ENCODE assay signal across 19 cellular contexts in genomic region chr21:36205962-36206361, GRCh38. TPM values are rescaled to one million over a fixed set of nuclear protein-coding genes. Genes with fewer than 3 reads are reported as not detected.
A peak's percentile ranks its signal among the peaks of the same experiment; 100 is the strongest.
DNase-seq lines count a peak whose midpoint lies in the region; ATAC-seq, FAIRE-seq and TF ChIP-seq lines count a peak whose summit lies in the region.
"Had no signal": no experiment of that assay in that cellular context is flagged by ENCODE, and none has a peak within 500 bp of the region (broad histone marks: within the 10 kb centered on the region; RNA-seq: fewer than 3 reads in every experiment).

No MANE protein-coding gene starts in this region.

- no peak for TF ChIP-seq POLR2A in HepG2 (IDR thresholded peaks at IDR 0.05; ENCODE audit: insufficient read depth in 1 of 2, low read depth in 2 of 2, low read length in 2 of 2)
- no peak for TF ChIP-seq POLR2A in right lobe of liver (IDR thresholded peaks at IDR 0.05)

- TF ChIP-seq CTCF in HepG2 (CRISPR knock-in tag; IDR thresholded peaks at IDR 0.05) (no peak), right lobe of liver (IDR thresholded peaks at IDR 0.05) (no peak), osteoblast (IDR thresholded peaks at IDR 0.05; ENCODE audit: extremely low read depth, low read depth, low read length) (no peak), HFFc6 (IDR thresholded peaks at IDR 0.05) (no peak)

- CTCF ChIA-PET in HepG2 (lab: Yijun Ruan, JAX; ENCODE audit: low intra/inter-chr PET ratio, low total read pairs) = no interaction called here

- no peak overlapping the region for H3K27ac Mint-ChIP-seq in HFFc6
- H3K27ac Mint-ChIP-seq: CD8-positive, alpha-beta memory T cell; GM23338; H9; IgD-negative memory B cell had no signal

- in situ Hi-C loops in HepG2 (cut with HindIII; ENCODE audit: extremely low pct_ligation_motif_present, low pct_unique_long_range_greater_than_20kb) = loop anchor here (5.0 kb wide), 1 partner anchor 49 kb away; the partner anchor contains the start of gene DOP1B

- no peaks in the 10 kb centered on the region for H3K9me3 ChIP-seq in HepG2 (ENCODE audit: low read length)
- no peaks in the 10 kb centered on the region for H3K9me3 ChIP-seq in right lobe of liver
- no peaks in the 10 kb centered on the region for H3K9me3 ChIP-seq in adipocyte (ENCODE audit: control insufficient read depth, low read length)
- no peaks in the 10 kb centered on the region for H3K9me3 ChIP-seq in osteoblast (ENCODE audit: low read depth, low read length)
- H3K9me3 ChIP-seq: BLaER1, Caco-2 had no signal

- H3K9ac ChIP-seq in HepG2 (ENCODE audit: insufficient read depth, low read depth, low read length) (no peak overlapping the region), adipocyte (ENCODE audit: low read length) (no peak overlapping the region)
- H3K9ac ChIP-seq: BLaER1, KMS-11 had no signal

- peaks cover 35% of the 10 kb centered on the region for H3K4me1 ChIP-seq in HepG2 (ENCODE audit: insufficient read depth, low read length)
- H3K4me1 ChIP-seq in right lobe of liver = peaks cover 0 to 22% (median 6%) of the 10 kb centered on the region in 4 donors
- H3K4me1 ChIP-seq in adipocyte (ENCODE audit: control insufficient read depth, insufficient read depth, low read length) = peaks cover 38% of the 10 kb centered on the region
- H3K4me1 ChIP-seq in osteoblast (ENCODE audit: insufficient read depth, low read length) = peaks cover 62% of the 10 kb centered on the region
- H3K4me1 ChIP-seq: BLaER1 had no signal

- H3K79me2 ChIP-seq in HepG2 (ENCODE audit: insufficient read depth, low read length) (no peaks in the 10 kb centered on the region), osteoblast (ENCODE audit: insufficient read depth, low read length) (no peaks in the 10 kb centered on the region)

- H3K27me3 ChIP-seq in HepG2 (ENCODE audit: control insufficient read depth in 1 of 2, insufficient read depth in 2 of 2, low read length in 2 of 2) (no peaks in the 10 kb centered on the region), right lobe of liver (no peaks in the 10 kb centered on the region), adipocyte (replicated peaks; ENCODE audit: control insufficient read depth, insufficient read depth, low read length) (no peaks in the 10 kb centered on the region), osteoblast (ENCODE audit: insufficient read depth, low read length) (no peaks in the 10 kb centered on the region)
- H3K27me3 ChIP-seq: BLaER1 had no signal

- intact Hi-C loops in HepG2 (cut with micrococcal nuclease; ENCODE audit: unreplicated experiment) = no loop called here
- intact Hi-C loops in right lobe of liver (cut with DNase I) = loop anchor here (10.0 kb wide), 2 partner anchors 51 to 61 kb away; partner anchors contain the start of gene DOP1B (in 1 of the 2)

- ATAC-seq in HepG2 (no peak), right lobe of liver (no peak), GM21423 (IDR thresholded peaks at IDR 0.05; ENCODE audit: unreplicated experiment) (no peak)
- ATAC-seq: GM12878, GM23338 had no signal

- TF ChIP-seq RAD21 in HepG2 (CRISPR knock-in tag; IDR thresholded peaks at IDR 0.05) = no peak

- H3K4me1 Mint-ChIP-seq in HFFc6 (ENCODE audit: low read depth) = peaks cover 84% of the 10 kb centered on the region

- H3K4me3 ChIP-seq in HepG2 (replicated peaks in 1 of 3; ENCODE audit: insufficient read depth in 1 of 3, low read depth in 2 of 3, low read length in 3 of 3) = no peak overlapping the region
- no peak overlapping the region for H3K4me3 ChIP-seq in right lobe of liver
- no peak overlapping the region for H3K4me3 ChIP-seq in adipocyte (ENCODE audit: low read length)
- no peak overlapping the region for H3K4me3 ChIP-seq in osteoblast (ENCODE audit: insufficient read depth, low read length)
- H3K4me3 ChIP-seq: BLaER1, GM12878, GM23338 had no signal

- no peak overlapping the region for H3K4me3 Mint-ChIP-seq in HFFc6
- H3K4me3 Mint-ChIP-seq: CD8-positive, alpha-beta memory T cell; GM23338; H9; IgD-negative memory B cell had no signal

- TF ChIP-seq EP300 in HepG2 (IDR thresholded peaks at IDR 0.05; ENCODE audit: low read depth in 2 of 2, low read length in 2 of 2) (no peak), HepG2 (CRISPR knock-in tag; IDR thresholded peaks at IDR 0.05; ENCODE audit: borderline replicate concordance) (no peak)

- WGBS in HepG2 (ENCODE audit: low lambda C conversion rate) = 98% methylated on average over 5 of the region's 5 CpGs
- WGBS in right lobe of liver (ENCODE audit: insufficient coverage, low coverage, low lambda C conversion rate, missing lambda C conversion rate) = 81% methylated on average over 5 of the region's 5 CpGs

- H3K27me3 Mint-ChIP-seq in HFFc6 (ENCODE audit: insufficient read depth) = peaks cover 2% of the 10 kb centered on the region; the same call in 1 of the 2 replicates
- H3K27me3 Mint-ChIP-seq: CD8-positive, alpha-beta memory T cell; IgD-negative memory B cell had no signal

- POLR2A ChIA-PET in HepG2 (lab: Yijun Ruan, JAX) = no interaction called here

- H3K36me3 Mint-ChIP-seq in HFFc6 (ENCODE audit: low read depth) = peaks cover 7% of the 10 kb centered on the region

- H3K4me2 ChIP-seq in HepG2 (ENCODE audit: low read depth, low read length) = no peak overlapping the region
- H3K4me2 ChIP-seq in osteoblast (ENCODE audit: insufficient read depth, low read length) = peak overlapping the region; percentile 24
- H3K4me2 ChIP-seq: BLaER1, GM23338, KMS-11 had no signal

- no peaks in the 10 kb centered on the region for H4K20me1 ChIP-seq in HepG2 (ENCODE audit: insufficient read depth, low read length)
- no peaks in the 10 kb centered on the region for H4K20me1 ChIP-seq in osteoblast (ENCODE audit: insufficient read depth, low read length)
- H4K20me1 ChIP-seq: BLaER1 had no signal

- H3K9me3 Mint-ChIP-seq in HFFc6 = no peaks in the 10 kb centered on the region
- H3K9me3 Mint-ChIP-seq: CD8-positive, alpha-beta memory T cell; GM23338; H9; IgD-negative memory B cell had no signal

- no peak for DNase-seq in HepG2 (ENCODE audit: low spot score)
- DNase-seq in right lobe of liver = no peak
- peak; percentile 30 for DNase-seq in adipocyte (ENCODE audit: low read depth)
- peak; percentile 93 for DNase-seq in osteoblast (ENCODE audit: insufficient read length, low spot score, missing footprints)
- DNase-seq in HFFc6 = no peak
- no peak for DNase-seq in occipital lobe (lab: John Stamatoyannopoulos, UW)
- DNase-seq: AML-193; Caco-2; CD8-positive, alpha-beta memory T cell; DND-41; H9 had no signal

- H2AFZ ChIP-seq in HepG2 (ENCODE audit: low read length) (no peak overlapping the region), osteoblast (ENCODE audit: low read length) (no peak overlapping the region)
- H2AFZ ChIP-seq: GM23338 had no signal

- no TSS peak for BruUV-seq in HepG2 (replicated peaks; lab: Mats Ljungman, UMichigan)

- H3K27ac ChIP-seq in HepG2 (ENCODE audit: extremely low read length, insufficient read depth, low read length) = no peak overlapping the region
- H3K27ac ChIP-seq in right lobe of liver = no peak overlapping the region
- H3K27ac ChIP-seq in osteoblast (ENCODE audit: low read depth, low read length) = peak overlapping the region; percentile 28
- H3K27ac ChIP-seq: 22Rv1, BLaER1, KMS-11 had no signal

- no peaks in the 10 kb centered on the region; a peak in 2 of 5 replicates for H3K36me3 ChIP-seq in HepG2 (replicated peaks in 1 of 2; ENCODE audit: control insufficient read depth in 1 of 2, insufficient read depth in 2 of 2, low read length in 2 of 2)
- peaks cover 0 to 3% (median 0%) of the 10 kb centered on the region in 4 donors for H3K36me3 ChIP-seq in right lobe of liver
- H3K36me3 ChIP-seq in adipocyte (ENCODE audit: control insufficient read depth, insufficient read depth, low read length, severe bottlenecking) = no peaks in the 10 kb centered on the region
- no peaks in the 10 kb centered on the region for H3K36me3 ChIP-seq in osteoblast (ENCODE audit: insufficient read depth, low read length)

- no peak for FAIRE-seq in HepG2 (lab: Jason Lieb, UNC)
- FAIRE-seq: GM12878, GM18507 had no signal

TF ChIP-seq in HepG2, 621 proteins besides CTCF, POLR2A, EP300 and RAD21:
- TF ChIP-seq HNRNPH1 (optimal IDR thresholded peaks at IDR 0.05; ENCODE audit: low read depth, low read length) (no peak), ATF7 (IDR thresholded peaks at IDR 0.05) (peak; percentile 70), ATF7 (CRISPR knock-in tag; IDR thresholded peaks at IDR 0.05) (no peak), MTF2 (CRISPR knock-in tag; IDR thresholded peaks at IDR 0.05; ENCODE audit: borderline replicate concordance) (no peak)
TF ChIP-seq in HepG2: peak in this region for 1.

RNA-seq across cellular contexts. Expression of gene DOP1B, which starts 49.3 kb away (rescaled TPM):
- total RNA-seq in HepG2 (2016; rRNA removed; fragmentation: Illumina TruSeq; extraction: Trizol) (2.8 and 3.0 TPM in 2 replicates), right lobe of liver (10 to 100 TPM in 5 of 6 experiments, 1 to 10 TPM in 1; 6.6 to 30.1 (median 20.9) TPM), osteoblast (16.3 and 23.6 TPM in 2 replicates), occipital lobe (30.9 TPM)
- total RNA-seq in HepG2 (2016; cell fraction: cytosol; rRNA removed; fragmentation: Illumina TruSeq; extraction: Trizol; ENCODE audit: low read depth) = 2.6 and 3.3 TPM in 2 replicates
- 2.4 and 3.0 TPM in 2 replicates for total RNA-seq in HepG2 (2016; cell fraction: insoluble cytoplasmic fraction; rRNA removed; fragmentation: Illumina TruSeq; extraction: Trizol)
- 1.3 and 1.6 TPM in 2 replicates for total RNA-seq in HepG2 (2016; cell fraction: membrane; rRNA removed; fragmentation: Illumina TruSeq; extraction: Trizol)
- 2.4 and 2.5 TPM in 2 replicates for total RNA-seq in HepG2 (2016; cell fraction: nucleus; rRNA removed; fragmentation: Illumina TruSeq; extraction: Trizol)
- 2.3 and 3.2 TPM in 2 replicates for polyA plus RNA-seq in HepG2 (2011; rRNA removed)
- 2.0 and 2.3 TPM in 2 replicates for polyA plus RNA-seq in HepG2 (2011; cell fraction: cytosol; rRNA removed)
- polyA plus RNA-seq in HepG2 (2011; cell fraction: nucleus; rRNA removed) = 4.2 and 4.4 TPM in 2 replicates
- polyA plus RNA-seq in HepG2 (2012) = 3.9 TPM in 2 replicates
- polyA plus RNA-seq in HepG2 (2016; cell fraction: cytosol; fragmentation: Illumina TruSeq; extraction: Trizol; ENCODE audit: low read depth) = 0.11 and 0.18 TPM in 2 replicates
- 1.6 TPM in 2 replicates for polyA plus RNA-seq in HepG2 (2016; cell fraction: insoluble cytoplasmic fraction; fragmentation: Illumina TruSeq; extraction: Trizol; ENCODE audit: low read depth)
- polyA plus RNA-seq in HepG2 (2016; cell fraction: membrane; fragmentation: Illumina TruSeq; extraction: Trizol; ENCODE audit: low read depth) = 0.45 and 0.50 TPM in 2 replicates
- 3.0 and 3.5 TPM in 2 replicates for polyA plus RNA-seq in HepG2 (2016; cell fraction: nucleus; fragmentation: Illumina TruSeq; extraction: Trizol; ENCODE audit: insufficient read depth, low read depth)
- 1.9 and 6.3 TPM in 2 replicates for polyA minus RNA-seq in HepG2 (2011; rRNA and poly(A)+ RNA removed; ENCODE audit: low replicate concordance)
- 5.7 and 6.1 TPM in 2 replicates for polyA minus RNA-seq in HepG2 (2011; cell fraction: cytosol; rRNA and poly(A)+ RNA removed)
- 8.0 and 8.5 TPM in 2 replicates for polyA minus RNA-seq in HepG2 (2011; cell fraction: nucleus; rRNA and poly(A)+ RNA removed)
- total RNA-seq in HFFc6 (2021; fragmentation: NEBNext Ultra II Directional; extraction: Animal tissue kit (Norgen Biotek cat#: 25700)) = 10 to 100 TPM; 13.2 to 19.4 (median 15.3) TPM

Comparison
In these comparisons a context has a peak if more than half of its experiments do, and no peak if none do; other contexts are left out.
1. DNase-seq: peak in adipocyte (single experiment) and osteoblast (single experiment); none in HepG2 (single experiment), right lobe of liver (0 of 3), HFFc6 (single experiment) and occipital lobe (single experiment).